Comparison of ENCODE assay signal across 16 cellular contexts in the genomic region with DNA sequence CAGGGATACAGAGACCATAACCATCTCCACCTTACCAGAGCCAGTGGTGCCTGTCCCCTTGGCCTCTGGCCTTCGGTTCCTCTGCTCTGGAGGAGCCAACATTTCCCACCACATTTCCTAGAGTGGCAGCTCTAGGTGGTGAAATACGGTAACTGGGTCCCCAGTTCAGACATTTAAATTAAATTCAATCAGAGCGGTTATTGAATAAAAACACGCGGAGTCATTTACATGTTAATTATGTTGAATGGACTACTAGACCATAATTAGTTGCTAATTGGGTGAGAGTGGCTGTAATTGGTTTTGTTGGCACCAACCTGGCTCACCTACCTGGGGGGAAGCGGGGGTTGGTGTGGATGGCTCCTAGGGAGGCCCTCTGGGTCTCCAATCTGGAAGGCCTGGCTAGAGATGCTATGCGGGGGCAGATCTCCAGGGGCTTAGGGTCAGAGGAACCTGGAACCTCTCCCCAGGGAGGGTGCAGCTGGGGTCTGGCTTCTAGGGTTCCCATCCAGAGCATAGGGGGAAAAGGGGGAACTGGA. TPM values are rescaled to one million over a fixed set of nuclear protein-coding genes. Genes with fewer than 3 reads are reported as not detected.
DNase-seq lines count a peak whose midpoint lies in the region; FAIRE-seq and TF ChIP-seq lines count a peak whose summit lies in the region.
"Had no signal": no experiment of that assay in that cellular context is flagged by ENCODE, and none has a peak within 500 bp of the region (broad histone marks: within the 10 kb centered on the region; RNA-seq: fewer than 3 reads in every experiment).

No MANE protein-coding gene starts in this region.

- peaks cover 64% of the 10 kb centered on the region for H3K4me1 Mint-ChIP-seq in MCF 10A (ENCODE audit: insufficient read depth, unreplicated experiment)
- H3K4me1 Mint-ChIP-seq: immature natural killer cell had no signal

- DNase-seq in MCF 10A (ENCODE audit: unreplicated experiment) (no peak), breast epithelium (ENCODE audit: low spot score in 2 of 2) (no peak), tibial nerve (ENCODE audit: low spot score in 2 of 2) (no peak), NCI-H774 (lab: John Stamatoyannopoulos, UW) (no peak), GM12892 (ENCODE audit: insufficient read length) (no peak), NCI-H748 treated with DMSO at 0.1 percent for 48 hours (lab: John Stamatoyannopoulos, UW) (no peak)
- DNase-seq: activated CD4-positive, CD25-positive, alpha-beta regulatory T cell; activated CD8-positive, alpha-beta memory T cell treated with anti-CD3 and anti-CD28 coated beads, Interleukin-2, amount 50 U/mL, for 48 hours; cortex of kidney; immature natural killer cell; naive thymus-derived CD4-positive, alpha-beta T cell; NCI-H2029 treated with DMSO at 0.1 percent for 48 hours; testis had no signal

- peak overlapping the region; percentile 70 for H3K27ac Mint-ChIP-seq in MCF 10A (ENCODE audit: low read depth, unreplicated experiment)
- H3K27ac Mint-ChIP-seq: naive thymus-derived CD4-positive, alpha-beta T cell had no signal

- H3K9ac ChIP-seq in mucosa of stomach (ENCODE audit: low read length) = peak overlapping the region; percentile 53

- H3K36me3 Mint-ChIP-seq in MCF 10A (ENCODE audit: insufficient read depth, unreplicated experiment) = peaks cover 17% of the 10 kb centered on the region
- H3K36me3 Mint-ChIP-seq: immature natural killer cell; naive thymus-derived CD4-positive, alpha-beta T cell had no signal

- H3K9me3 ChIP-seq in breast epithelium (no peaks in the 10 kb centered on the region), mucosa of stomach (ENCODE audit: control insufficient read depth, low read length) (no peaks in the 10 kb centered on the region), tibial nerve (no peaks in the 10 kb centered on the region)
- H3K9me3 ChIP-seq: testis had no signal

- TF ChIP-seq POLR2A in breast epithelium (IDR thresholded peaks at IDR 0.05) (no peak), tibial nerve (IDR thresholded peaks at IDR 0.05) (no peak), GM12892 (IDR thresholded peaks at IDR 0.05; ENCODE audit: low read depth, low read length) (no peak)

- H3K27ac ChIP-seq in breast epithelium (peak overlapping the region in 1 of 2 donors; percentile 90), cingulate gyrus (ENCODE audit: low read depth, low read length) (peak overlapping the region; percentile 47), tibial nerve (peak overlapping the region in 3 of 4 donors; percentile 26 to 83 (median 63))
- H3K27ac ChIP-seq: testis had no signal

- H3K27me3 ChIP-seq in breast epithelium = no peaks in the 10 kb centered on the region
- H3K27me3 ChIP-seq in mucosa of stomach (ENCODE audit: control insufficient read depth, insufficient read depth, low read length) = no peaks in the 10 kb centered on the region
- H3K27me3 ChIP-seq in tibial nerve = no peaks in the 10 kb centered on the region
- H3K27me3 ChIP-seq: testis had no signal

- CTCF ChIA-PET in MCF 10A (lab: Yijun Ruan, JAX) = interaction anchor here (0.9 to 1.0 kb wide), 2 partner anchors 23 to 107 kb away, joined by 3 read pairs; no protein-coding TSS in a partner anchor

- POLR2A ChIA-PET in MCF 10A (lab: Yijun Ruan, JAX) = interaction anchor here (1.4 to 2.3 kb wide), 3 partner anchors 10 to 17 kb away, joined by 5 to 15 read pairs (median 12); no protein-coding TSS in a partner anchor

- no peak overlapping the region for H3K4me3 ChIP-seq in breast epithelium
- no peak overlapping the region for H3K4me3 ChIP-seq in mucosa of stomach (ENCODE audit: low read length)
- no peak overlapping the region for H3K4me3 ChIP-seq in tibial nerve
- H3K4me3 ChIP-seq: smooth muscle cell, testis had no signal

- WGBS in tibial nerve, 2 donors = 87 to 88% methylated on average over 7 of the region's 7 CpGs

- H3K27me3 Mint-ChIP-seq in MCF 10A (ENCODE audit: insufficient read depth, unreplicated experiment) = no peaks in the 10 kb centered on the region

- H3K4me1 ChIP-seq in breast epithelium (peaks cover 25 to 44% of the 10 kb centered on the region in 2 donors), mucosa of stomach (ENCODE audit: control insufficient read depth, insufficient read depth, low read length) (peaks cover 99% of the 10 kb centered on the region), tibial nerve (peaks cover 0 to 72% (median 46%) of the 10 kb centered on the region in 4 donors)

- BruUV-seq in MCF 10A (replicated peaks; lab: Mats Ljungman, UMichigan) = TSS peak; percentile 60

- H3K4me3 Mint-ChIP-seq in MCF 10A (ENCODE audit: unreplicated experiment) = peak overlapping the region; percentile 39
- H3K4me3 Mint-ChIP-seq: immature natural killer cell; naive thymus-derived CD4-positive, alpha-beta T cell had no signal

- no peaks in the 10 kb centered on the region for H3K9me3 Mint-ChIP-seq in MCF 10A (ENCODE audit: unreplicated experiment)
- H3K9me3 Mint-ChIP-seq: immature natural killer cell had no signal

- TF ChIP-seq EP300 in tibial nerve (IDR thresholded peaks at IDR 0.05) = no peak

- no peak for FAIRE-seq in GM12892 (lab: Jason Lieb, UNC)

- intact Hi-C loops in MCF 10A (cut with micrococcal nuclease) = no loop called here
- intact Hi-C loops in breast epithelium (cut with DNase I; ENCODE audit: low total_unique reads) = no loop called here

- TF ChIP-seq CTCF in MCF 10A (IDR thresholded peaks at IDR 0.05; ENCODE audit: unreplicated experiment) (no peak), breast epithelium (IDR thresholded peaks at IDR 0.05) (no peak), tibial nerve (IDR thresholded peaks at IDR 0.05) (no peak)

- H3K36me3 ChIP-seq in breast epithelium = no peaks in the 10 kb centered on the region
- H3K36me3 ChIP-seq in mucosa of stomach (ENCODE audit: control insufficient read depth, insufficient read depth, low read length) = no peaks in the 10 kb centered on the region
- no peaks in the 10 kb centered on the region for H3K36me3 ChIP-seq in tibial nerve

RNA-seq across cellular contexts. Expression of a gene that starts 12.7 kb away (rescaled TPM):
- total RNA-seq in MCF 10A (2022) (34.6 and 51.5 TPM in 2 replicates), breast epithelium (10 to 100 TPM in 2 of 3 donors, 1 to 10 TPM in 1; 7.7 to 49.8 (median 26.9) TPM), tibial nerve (10 to 100 TPM; 14.4 to 58.5 (median 17.4) TPM)
- polyA plus RNA-seq in GM12892 (2012; ENCODE audit: missing spikeins) = 0.42 TPM
- polyA plus RNA-seq: immature natural killer cell; naive thymus-derived CD4-positive, alpha-beta T cell had no signal

RNA-seq across cellular contexts. Expression of a gene that starts 23.6 kb away (rescaled TPM):
- total RNA-seq in MCF 10A (2022) = 0.49 TPM in 1 of 2 replicates, not detected in the other
- total RNA-seq in breast epithelium = not detected
- not detected for total RNA-seq in tibial nerve
- polyA plus RNA-seq in GM12892 (2012; ENCODE audit: missing spikeins) = not detected
- total RNA-seq: smooth muscle cell had no signal
- polyA plus RNA-seq: immature natural killer cell; naive thymus-derived CD4-positive, alpha-beta T cell; smooth muscle cell had no signal

RNA-seq across cellular contexts. Expression of a gene that starts 37.2 kb away (rescaled TPM):
- total RNA-seq in MCF 10A (2022) (not detected in 2 replicates), breast epithelium (1 to 10 TPM in 1 of 3 donors, under 1 TPM in 1, not detected in 1; 0.98 to 2.5 TPM), tibial nerve (1 to 10 TPM in 2 of 4 donors, under 1 TPM in 2; 0.21 to 8.1 (median 1.5) TPM)
- not detected for polyA plus RNA-seq in GM12892 (2012; ENCODE audit: missing spikeins)
- polyA plus RNA-seq: immature natural killer cell; naive thymus-derived CD4-positive, alpha-beta T cell had no signal
